1 cellular context compared by ENCODE assay signal in the genomic region with DNA sequence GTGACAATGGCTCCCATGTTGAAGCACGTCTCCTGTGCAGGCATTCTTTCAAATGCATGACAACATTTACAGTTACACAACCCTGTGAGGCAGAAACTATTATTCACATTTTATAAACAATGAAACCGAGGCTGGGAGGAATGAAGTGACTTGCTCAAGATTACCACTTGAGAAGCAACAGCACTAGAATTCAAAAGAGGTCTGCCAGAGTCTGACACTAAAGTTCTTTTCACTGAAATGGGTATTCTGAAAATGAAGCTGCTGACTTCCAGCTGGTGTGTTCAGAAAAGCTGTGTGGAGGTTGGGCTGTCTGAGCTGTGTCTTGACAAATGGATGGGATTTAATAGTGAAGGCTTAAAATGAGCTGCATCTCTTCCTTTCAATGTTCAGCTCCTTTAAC.
A peak's percentile ranks its signal among the peaks of the same experiment; 100 is the strongest.
TF ChIP-seq lines count a peak whose summit lies in the region.

No MANE protein-coding gene starts in this region.

TF ChIP-seq in IMR-90, 13 proteins besides CTCF, POLR2A, EP300 and RAD21 (continued from another document):
- peak; percentile 33 for TF ChIP-seq RCOR1 (IDR thresholded peaks at IDR 0.05; ENCODE audit: insufficient replicate concordance, low read length)
- 0 out of 2 replicates have a peak, but pooled peaks have one; percentile 38 for TF ChIP-seq RFX5 (IDR thresholded peaks at IDR 0.05; ENCODE audit: low read depth, low read length)
